1 cellular context compared by ENCODE assay signal in the genomic region with DNA sequence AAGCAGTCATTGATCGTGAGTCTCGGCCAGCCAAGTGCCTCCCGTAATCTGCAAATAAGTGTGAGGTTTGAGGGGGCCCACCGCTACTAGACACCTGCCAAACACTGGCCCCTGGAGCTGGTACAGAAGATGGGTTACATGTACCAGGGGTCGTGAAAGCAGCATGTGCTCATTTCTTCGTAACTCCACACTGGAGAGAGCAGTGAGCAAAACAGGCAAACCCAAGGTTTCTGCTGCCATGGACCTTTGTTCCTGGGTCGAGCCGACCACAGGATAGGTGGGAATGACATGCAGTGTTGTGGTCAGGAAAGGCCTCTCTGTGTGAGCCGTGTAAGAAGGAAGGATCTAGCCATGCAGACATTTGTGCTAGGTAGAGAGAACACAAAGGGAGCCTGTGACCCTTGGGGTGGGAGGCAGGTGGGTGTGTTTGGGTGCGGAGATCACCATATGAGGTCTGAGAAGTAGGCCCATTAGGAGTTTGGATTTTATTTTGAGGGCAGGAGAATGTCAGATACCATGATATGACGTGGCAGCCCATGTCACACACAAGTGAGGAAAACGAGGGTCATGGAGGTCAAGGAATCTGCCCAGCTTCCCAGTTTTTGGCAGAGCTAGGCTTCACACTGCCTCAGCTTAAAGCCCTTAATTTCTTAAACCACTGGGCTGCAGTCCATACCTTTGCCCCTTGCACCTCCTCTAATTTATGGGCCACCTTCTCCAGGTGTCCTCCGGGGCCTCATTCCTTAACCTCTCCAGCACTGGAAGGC.
TF ChIP-seq lines count a peak whose summit lies in the region.

No MANE protein-coding gene starts in this region.

TF ChIP-seq in H1, 55 proteins besides CTCF, POLR2A, EP300 and RAD21:
- TF ChIP-seq EZH2 (IDR thresholded peaks at IDR 0.05; ENCODE audit: low read depth, low read length, severe bottlenecking) (no peak), POU5F1 (IDR thresholded peaks at IDR 0.05; ENCODE audit: low read depth, low read length) (no peak), NRF1 (IDR thresholded peaks at IDR 0.05; ENCODE audit: low read depth, low read length) (no peak), ATF2 (IDR thresholded peaks at IDR 0.05; ENCODE audit: low read length) (no peak), SP2 (IDR thresholded peaks at IDR 0.05; ENCODE audit: low read length) (no peak), KDM4A (IDR thresholded peaks at IDR 0.05; ENCODE audit: low read depth, low read length, severe bottlenecking) (no peak), SRF (IDR thresholded peaks at IDR 0.05; ENCODE audit: low read depth, low read length) (no peak), JUND (IDR thresholded peaks at IDR 0.05; ENCODE audit: low read length) (no peak), RXRA (IDR thresholded peaks at IDR 0.05; ENCODE audit: insufficient read depth, low read depth, low read length) (no peak)
- TF ChIP-seq, protein P1, sequence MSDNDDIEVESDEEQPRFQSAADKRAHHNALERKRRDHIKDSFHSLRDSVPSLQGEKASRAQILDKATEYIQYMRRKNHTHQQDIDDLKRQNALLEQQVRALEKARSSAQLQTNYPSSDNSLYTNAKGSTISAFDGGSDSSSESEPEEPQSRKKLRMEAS (IDR thresholded peaks at IDR 0.05): no peak
